In genomic region chr17:15293558-15293957, GRCh38 we compare ENCODE assay signal across 24 cellular contexts. TPM values are rescaled to one million over a fixed set of nuclear protein-coding genes. Genes with fewer than 3 reads are reported as not detected.
"Had no signal": no experiment of that assay in that cellular context is flagged by ENCODE, and none has a peak within 500 bp of the region (broad histone marks: within the 10 kb centered on the region; RNA-seq: fewer than 3 reads in every experiment).

No MANE protein-coding gene starts in this region.

- H3K27me3 ChIP-seq: esophagus muscularis mucosa, sigmoid colon, stomach, thyroid gland had no signal

- H3K4me3 ChIP-seq: coronary artery, esophagus muscularis mucosa, mucosa of descending colon, sigmoid colon, stomach, thyroid gland had no signal

- H3K9me3 ChIP-seq: esophagus muscularis mucosa, mucosa of descending colon, sigmoid colon, stomach, thyroid gland had no signal

- ATAC-seq: left colon; mucosa of descending colon; natural killer cell treated with Interleukin-12 subunit alpha and Interleukin-12 subunit beta and Interleukin-15 and Interleukin-18, amount 100 ng/mL, for 72 hours; stimulated activated effector memory CD8-positive, alpha-beta T cell treated with anti-CD3 and anti-CD28 coated beads, Interleukin-12 subunit alpha, Interleukin-12 subunit beta, amount 100 ng/mL, for 72 hours had no signal

- H3K4me1 ChIP-seq: esophagus muscularis mucosa, parathyroid adenoma had no signal

- H3K27ac ChIP-seq: coronary artery, esophagus muscularis mucosa, parathyroid adenoma, sigmoid colon, stomach, thyroid gland had no signal

- DNase-seq: dermis blood vessel endothelial cell; effector memory CD4-positive, alpha-beta T cell; foreskin melanocyte; glutamatergic neuron; left colon; mesenchymal stem cell; mucosa of descending colon; naive B cell; sigmoid colon; stimulated activated CD4-positive, alpha-beta T cell treated with anti-CD3 and anti-CD28 coated beads, Interleukin-2, amount 100 ng/mL, for 24 hours; stimulated activated CD4-positive, alpha-beta T cell treated with anti-CD3 and anti-CD28 coated beads, Interleukin-4, amount 100 ng/mL, for 24 hours; stimulated activated naive CD4-positive, alpha-beta T cell treated with Interleukin-2 at 50 U/mL for 16 hours; stomach; thyroid gland had no signal

- FAIRE-seq: endothelial cell of umbilical vein had no signal

- H3K36me3 ChIP-seq: esophagus muscularis mucosa, sigmoid colon, stomach, thyroid gland had no signal

RNA-seq across cellular contexts. Expression of gene TEKT3, which starts 47.8 kb away (rescaled TPM):
- total RNA-seq: dermis blood vessel endothelial cell, endothelial cell of umbilical vein, epithelial cell of proximal tubule, esophagus muscularis mucosa, kidney epithelial cell, lung microvascular endothelial cell, skeletal muscle tissue had no signal
